14 cellular contexts compared by ENCODE assay signal in genomic region chr2:37080674-37081073, GRCh38. TPM values are rescaled to one million over a fixed set of nuclear protein-coding genes. Genes with fewer than 3 reads are reported as not detected.
DNase-seq lines count a peak whose midpoint lies in the region; ATAC-seq and TF ChIP-seq lines count a peak whose summit lies in the region.
"Had no signal": no experiment of that assay in that cellular context is flagged by ENCODE, and none has a peak within 500 bp of the region (broad histone marks: within the 10 kb centered on the region; RNA-seq: fewer than 3 reads in every experiment).

No MANE protein-coding gene starts in this region.

- no peaks in the 10 kb centered on the region for H3K9me3 ChIP-seq in thyroid gland

- no peaks in the 10 kb centered on the region for H3K9me3 Mint-ChIP-seq in activated CD4-positive, alpha-beta T cell treated with anti-CD3 and anti-CD28 coated beads for 36 hours (ENCODE audit: low read depth)
- H3K9me3 Mint-ChIP-seq in activated T-helper 2 cell treated with anti-CD3 and anti-CD28 coated beads, Interferon-gamma antibody, Interleukin-2, Interleukin-4, amounts not matched to agents 10 μg/mL and 5 μg/mL and 100 μg/mL, durations not matched to agents 14 hours and 24 hours and 36 hours = no peaks in the 10 kb centered on the region
- H3K9me3 Mint-ChIP-seq in natural killer cell = no peaks in the 10 kb centered on the region
- H3K9me3 Mint-ChIP-seq: mesothelial cell of epicardium had no signal

- H3K4me1 Mint-ChIP-seq in activated CD4-positive, alpha-beta T cell treated with anti-CD3 and anti-CD28 coated beads for 36 hours = peaks cover 55% of the 10 kb centered on the region
- H3K4me1 Mint-ChIP-seq in activated T-helper 2 cell treated with anti-CD3 and anti-CD28 coated beads, Interferon-gamma antibody, Interleukin-2, Interleukin-4, amounts not matched to agents 10 μg/mL and 5 μg/mL and 100 μg/mL, durations not matched to agents 14 hours and 24 hours and 36 hours (ENCODE audit: low read depth) = peaks cover 35% of the 10 kb centered on the region
- peaks cover 42 to 43% of the 10 kb centered on the region in 2 donors for H3K4me1 Mint-ChIP-seq in natural killer cell

- peaks cover 14 to 18% of the 10 kb centered on the region in 2 donors for H3K4me1 ChIP-seq in thyroid gland

- no peak for TF ChIP-seq POLR2A in thyroid gland (IDR thresholded peaks at IDR 0.05)

- peak overlapping the region; percentile 77 for H3K27ac Mint-ChIP-seq in activated CD4-positive, alpha-beta T cell treated with anti-CD3 and anti-CD28 coated beads for 36 hours
- H3K27ac Mint-ChIP-seq in activated T-helper 2 cell treated with anti-CD3 and anti-CD28 coated beads, Interferon-gamma antibody, Interleukin-2, Interleukin-4, amounts not matched to agents 10 μg/mL and 5 μg/mL and 100 μg/mL, durations not matched to agents 14 hours and 24 hours and 36 hours = peak overlapping the region; percentile 21
- H3K27ac Mint-ChIP-seq in natural killer cell = peak overlapping the region in 1 of 2 donors; percentile 92
- H3K27ac Mint-ChIP-seq: mesothelial cell of epicardium had no signal

- H3K27me3 Mint-ChIP-seq in activated CD4-positive, alpha-beta T cell treated with anti-CD3 and anti-CD28 coated beads for 36 hours = no peaks in the 10 kb centered on the region
- no peaks in the 10 kb centered on the region for H3K27me3 Mint-ChIP-seq in activated T-helper 2 cell treated with anti-CD3 and anti-CD28 coated beads, Interferon-gamma antibody, Interleukin-2, Interleukin-4, amounts not matched to agents 10 μg/mL and 5 μg/mL and 100 μg/mL, durations not matched to agents 14 hours and 24 hours and 36 hours (ENCODE audit: low read depth)
- H3K27me3 Mint-ChIP-seq in natural killer cell (ENCODE audit: low read depth in 2 of 2) = no peaks in the 10 kb centered on the region

- TF ChIP-seq CTCF in natural killer cell (IDR thresholded peaks at IDR 0.05) (no peak), thyroid gland (IDR thresholded peaks at IDR 0.05) (no peak)

- no peaks in the 10 kb centered on the region for H3K27me3 ChIP-seq in thyroid gland

- in situ Hi-C loops in KBM-7 (cut with MboI; ENCODE audit: low pct_unique_long_range_greater_than_20kb, low sequenced_read_pairs) = no loop called here

- H3K4me3 ChIP-seq in thyroid gland (replicated peaks in 1 of 3) = no peak overlapping the region

- ATAC-seq in activated CD4-positive, alpha-beta T cell treated with anti-CD3 and anti-CD28 coated beads for 36 hours = no peak
- no peak for ATAC-seq in natural killer cell
- no peak for ATAC-seq in GM18498 (IDR thresholded peaks at IDR 0.05; ENCODE audit: unreplicated experiment)

- peaks cover 6 to 14% of the 10 kb centered on the region in 2 donors for H3K36me3 ChIP-seq in thyroid gland

- POLR2A ChIA-PET in activated CD4-positive, alpha-beta T cell treated with anti-CD3 and anti-CD28 coated beads for 36 hours (lab: Charles Lee) = no interaction called here

- no peak overlapping the region for H3K27ac ChIP-seq in thyroid gland
- H3K27ac ChIP-seq: parathyroid adenoma had no signal

- peak overlapping the region; percentile 17 for H3K4me3 Mint-ChIP-seq in activated CD4-positive, alpha-beta T cell treated with anti-CD3 and anti-CD28 coated beads for 36 hours
- H3K4me3 Mint-ChIP-seq in activated T-helper 2 cell treated with anti-CD3 and anti-CD28 coated beads, Interferon-gamma antibody, Interleukin-2, Interleukin-4, amounts not matched to agents 10 μg/mL and 5 μg/mL and 100 μg/mL, durations not matched to agents 14 hours and 24 hours and 36 hours (ENCODE audit: low read depth) = peak overlapping the region; percentile 7
- H3K4me3 Mint-ChIP-seq in natural killer cell = peak overlapping the region; percentile 88
- H3K4me3 Mint-ChIP-seq: mesothelial cell of epicardium had no signal

- peaks cover 29% of the 10 kb centered on the region for H3K36me3 Mint-ChIP-seq in activated CD4-positive, alpha-beta T cell treated with anti-CD3 and anti-CD28 coated beads for 36 hours (ENCODE audit: low read depth)
- peaks cover 45% of the 10 kb centered on the region for H3K36me3 Mint-ChIP-seq in activated T-helper 2 cell treated with anti-CD3 and anti-CD28 coated beads, Interferon-gamma antibody, Interleukin-2, Interleukin-4, amounts not matched to agents 10 μg/mL and 5 μg/mL and 100 μg/mL, durations not matched to agents 14 hours and 24 hours and 36 hours (ENCODE audit: low read depth)
- H3K36me3 Mint-ChIP-seq in natural killer cell = peaks cover 27% of the 10 kb centered on the region

- intact Hi-C loops in activated CD4-positive, alpha-beta T cell treated with anti-CD3 and anti-CD28 coated beads for 36 hours (cut with DNase I, micrococcal nuclease) = no loop called here
- intact Hi-C loops in activated T-helper 2 cell treated with anti-CD3 and anti-CD28 coated beads, Interferon-gamma antibody, Interleukin-2, Interleukin-4, amounts not matched to agents 10 μg/mL and 5 μg/mL and 100 μg/mL, durations not matched to agents 14 hours and 24 hours and 36 hours (cut with micrococcal nuclease) = loop anchor here (5.0 kb wide), 2 partner anchors 77 to 298 kb away; partner anchors contain the start of gene EIF2AK2
- intact Hi-C loops in natural killer cell (cut with micrococcal nuclease) (loop anchor here (10.0 kb wide), 2 partner anchors 154 to 276 kb away; partner anchors contain the start of genes CEBPZ and NDUFAF7), thyroid gland (cut with DNase I) (no loop called here)

- WGBS in thyroid gland, 2 donors = 57 to 66% methylated on average over 3 of the region's 3 CpGs

- CTCF ChIA-PET in activated CD4-positive, alpha-beta T cell treated with anti-CD3 and anti-CD28 coated beads for 36 hours (lab: Charles Lee) = no interaction called here

- DNase-seq in activated CD4-positive, alpha-beta T cell treated with anti-CD3 and anti-CD28 coated beads for 36 hours = no peak
- no peak for DNase-seq in activated CD4-positive, alpha-beta T cell treated with anti-CD3 and anti-CD28 coated beads, Interleukin-2, amount 50 U/mL, for 48 hours
- DNase-seq in KBM-7 (peak; percentile 39), natural killer cell (no peak), thyroid gland (no peak), NCI-H2171 (lab: John Stamatoyannopoulos, UW) (no peak)
- no peak for DNase-seq in activated T-helper 2 cell treated with anti-CD3 and anti-CD28 coated beads, Interferon-gamma antibody, Interleukin-2, Interleukin-4, amounts not matched to agents 10 μg/mL and 5 μg/mL and 100 μg/mL, durations not matched to agents 14 hours and 24 hours and 36 hours (ENCODE audit: low spot score)
- DNase-seq: activated CD4-positive, alpha-beta T cell treated with anti-CD3 and anti-CD28 coated beads for 1 hour; DMS153; NCI-H187 treated with DMSO at 0.1 percent for 48 hours; NCI-H82 had no signal

RNA-seq across cellular contexts. Expression of gene HEATR5B, which starts 3.5 kb away (rescaled TPM):
- 10 to 100 TPM; 15.2 TPM for total RNA-seq in activated CD4-positive, alpha-beta T cell treated with anti-CD3 and anti-CD28 coated beads for 36 hours
- 15.3 and 16.8 TPM in 2 replicates for total RNA-seq in activated T-helper 2 cell treated with anti-CD3 and anti-CD28 coated beads, Interferon-gamma antibody, Interleukin-2, Interleukin-4, amounts not matched to agents 10 μg/mL and 5 μg/mL and 100 μg/mL, durations not matched to agents 14 hours and 24 hours and 36 hours
- 10 to 100 TPM; 31.1 to 53.9 (median 39.9) TPM for total RNA-seq in natural killer cell
- total RNA-seq in thyroid gland = 10 to 100 TPM; 34.3 to 52.7 (median 44.5) TPM

RNA-seq across cellular contexts. Expression of gene GPATCH11, which starts 3.6 kb away (rescaled TPM):
- total RNA-seq in activated CD4-positive, alpha-beta T cell treated with anti-CD3 and anti-CD28 coated beads for 36 hours = 10 to 100 TPM in 1 of 2 experiments, 1 to 10 TPM in 1; 9.6 to 10.0 TPM
- total RNA-seq in activated T-helper 2 cell treated with anti-CD3 and anti-CD28 coated beads, Interferon-gamma antibody, Interleukin-2, Interleukin-4, amounts not matched to agents 10 μg/mL and 5 μg/mL and 100 μg/mL, durations not matched to agents 14 hours and 24 hours and 36 hours = 14.4 and 14.9 TPM in 2 replicates
- total RNA-seq in natural killer cell = 10 to 100 TPM in 1 of 3 donors, 1 to 10 TPM in 2; 6.5 to 18.2 (median 8.6) TPM
- 10 to 100 TPM in 1 of 4 donors, 1 to 10 TPM in 3; 6.2 to 10.6 (median 8.7) TPM for total RNA-seq in thyroid gland

Comparison
In these comparisons a context has a peak if more than half of its experiments do, and no peak if none do; other contexts are left out.
1. H3K4me3 Mint-ChIP-seq: peak in every context shown above with its lines; median percentile 88 in natural killer cell; 17 in activated CD4-positive, alpha-beta T cell treated with anti-CD3 and anti-CD28 coated beads for 36 hours; 7 in activated T-helper 2 cell treated with anti-CD3 and anti-CD28 coated beads, Interferon-gamma antibody, Interleukin-2, Interleukin-4, amounts not matched to agents 10 μg/mL and 5 μg/mL and 100 μg/mL, durations not matched to agents 14 hours and 24 hours and 36 hours.
2. intact Hi-C loops: an anchor here in activated T-helper 2 cell treated with anti-CD3 and anti-CD28 coated beads, Interferon-gamma antibody, Interleukin-2, Interleukin-4, amounts not matched to agents 10 μg/mL and 5 μg/mL and 100 μg/mL, durations not matched to agents 14 hours and 24 hours and 36 hours (5.0 kb wide) and natural killer cell (10.0 kb wide); none called in activated CD4-positive, alpha-beta T cell treated with anti-CD3 and anti-CD28 coated beads for 36 hours and thyroid gland.